8 cellular contexts compared by ENCODE assay signal in the genomic region with DNA sequence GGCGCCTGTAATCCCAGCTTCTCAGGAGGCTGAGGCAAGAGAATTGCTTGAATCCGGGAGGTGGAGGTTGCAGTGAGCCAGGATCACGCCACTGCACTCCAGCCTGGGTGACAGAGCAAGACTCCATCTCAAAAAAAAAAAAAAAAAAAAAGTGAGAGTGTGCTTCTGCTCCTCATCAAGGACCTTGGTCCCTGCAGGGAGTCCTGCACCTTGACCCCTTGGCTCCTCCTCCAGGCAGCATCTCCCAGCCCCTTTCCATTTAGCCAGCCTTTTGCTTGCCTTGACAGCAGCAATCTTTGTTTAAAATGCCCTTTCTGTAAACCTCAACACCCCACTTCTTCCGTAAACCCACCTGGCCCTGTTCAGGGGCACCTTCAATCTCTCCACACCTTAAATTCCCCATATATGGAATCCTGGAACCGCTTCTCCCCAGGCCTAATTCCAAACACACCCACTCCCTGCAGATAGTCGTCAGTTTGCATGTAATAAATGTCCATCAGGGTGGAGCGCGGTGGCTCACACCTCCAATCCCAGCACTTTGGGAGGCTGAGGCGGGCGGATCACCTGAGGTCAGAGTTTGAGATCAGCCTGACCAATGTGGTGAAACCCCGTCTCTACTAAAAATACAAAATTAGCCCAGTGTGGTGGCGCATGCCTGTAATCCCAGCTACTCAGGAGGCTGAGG.
DNase-seq lines count a peak whose midpoint lies in the region; ATAC-seq, FAIRE-seq and TF ChIP-seq lines count a peak whose summit lies in the region.
"Not testable (repeated sequence)": the region's sequence is repeated elsewhere in the genome, so short reads cannot be mapped to it uniquely, and the experiment has no call there.

No MANE protein-coding gene starts in this region.

- H3K36me3 ChIP-seq in Caco-2 (ENCODE audit: control insufficient read depth, insufficient read depth, low read length); K562 (ENCODE audit: control insufficient read depth, insufficient read depth, low read length); HepG2 (replicated peaks in 1 of 2; ENCODE audit: control insufficient read depth in 1 of 2, insufficient read depth in 2 of 2, low read length in 2 of 2): not testable (repeated sequence)
- H3K36me3 ChIP-seq in IMR-90 (ENCODE audit: control insufficient read depth, insufficient read depth, low read length) = peaks cover 12% of the 10 kb centered on the region

- not testable (repeated sequence) for H4K20me1 ChIP-seq in IMR-90 (ENCODE audit: insufficient read depth, low read length); K562 (replicated peaks; ENCODE audit: control insufficient read depth, insufficient read depth, low read length); HepG2 (ENCODE audit: insufficient read depth, low read length)

- not testable (repeated sequence) for ATAC-seq in IMR-90 (ENCODE audit: low read depth); activated T-helper 17 cell treated with anti-CD3 and anti-CD28 coated beads, Interleukin-2, amount 50 U/mL, for 72 hours (replicated peaks); K562; stimulated activated effector memory CD8-positive, alpha-beta T cell treated with anti-CD3 and anti-CD28 coated beads, Interleukin-12 subunit alpha, Interleukin-12 subunit beta, amount 100 ng/mL, for 72 hours
- peak; percentile 78 for ATAC-seq in HepG2

- peak; percentile 31 to 55 for DNase-seq in Caco-2
- DNase-seq in IMR-90; K562 (ENCODE audit: extremely low read depth in 1 of 4, low spot score in 3 of 4); glutamatergic neuron; HepG2 (ENCODE audit: low spot score); neural crest cell (ENCODE audit: low read depth, low spot score); stimulated activated effector memory CD8-positive, alpha-beta T cell treated with anti-CD3 and anti-CD28 coated beads, Interleukin-12 subunit alpha, Interleukin-12 subunit beta, amount 100 ng/mL, for 72 hours (ENCODE audit: low spot score in 2 of 2): not testable (repeated sequence)

- H2BK15ac ChIP-seq in IMR-90 (ENCODE audit: low read depth, low read length) = not testable (repeated sequence)

- peaks cover 12% of the 10 kb centered on the region for H3K4me1 Mint-ChIP-seq in Caco-2 (ENCODE audit: low read depth, unreplicated experiment)
- peaks cover 20% of the 10 kb centered on the region for H3K4me1 Mint-ChIP-seq in activated T-helper 17 cell treated with anti-CD3 and anti-CD28 coated beads, Interleukin-2, amount 50 U/mL, for 72 hours
- not testable (repeated sequence) for H3K4me1 Mint-ChIP-seq in glutamatergic neuron (ENCODE audit: low read depth, unreplicated experiment)
- peaks cover 24% of the 10 kb centered on the region for H3K4me1 Mint-ChIP-seq in neural crest cell
- H3K4me1 Mint-ChIP-seq in stimulated activated effector memory CD8-positive, alpha-beta T cell treated with anti-CD3 and anti-CD28 coated beads, Interleukin-12 subunit alpha, Interleukin-12 subunit beta, amount 100 ng/mL, for 72 hours = peaks cover 30% of the 10 kb centered on the region

- dilution Hi-C loops in IMR-90 (cut with HindIII; ENCODE audit: low sequenced_read_pairs, unreplicated experiment) = not testable (repeated sequence)

- H3K18ac ChIP-seq in IMR-90 (ENCODE audit: low read depth, low read length) = not testable (repeated sequence)

- TF ChIP-seq POLR2A in IMR-90 (IDR thresholded peaks at IDR 0.05; ENCODE audit: low read depth, low read length); K562 (conservative IDR thresholded peaks at IDR 0.05); HepG2 (IDR thresholded peaks at IDR 0.05; ENCODE audit: insufficient read depth in 1 of 2, low read depth in 2 of 2, low read length in 2 of 2): not testable (repeated sequence)

- peaks cover 27% of the 10 kb centered on the region for H3K4me1 ChIP-seq in Caco-2
- H3K4me1 ChIP-seq in IMR-90 (ENCODE audit: control insufficient read depth, insufficient read depth, low read length) = not testable (repeated sequence)
- peaks cover 7 to 14% of the 10 kb centered on the region in 2 experiments; a peak in 4 of 5 replicates for H3K4me1 ChIP-seq in K562 (replicated peaks in 1 of 2; ENCODE audit: control insufficient read depth in 2 of 2, insufficient read depth in 2 of 2, low read length in 2 of 2)
- H3K4me1 ChIP-seq in HepG2 (ENCODE audit: insufficient read depth, low read length) = peaks cover 19% of the 10 kb centered on the region

- not testable (repeated sequence) for H4K5ac ChIP-seq in IMR-90 (ENCODE audit: low read depth, low read length)

- H3K36me3 Mint-ChIP-seq in Caco-2 (ENCODE audit: insufficient read depth, unreplicated experiment); activated T-helper 17 cell treated with anti-CD3 and anti-CD28 coated beads, Interleukin-2, amount 50 U/mL, for 72 hours (ENCODE audit: low read depth); glutamatergic neuron (ENCODE audit: unreplicated experiment): not testable (repeated sequence)
- peaks cover 19% of the 10 kb centered on the region for H3K36me3 Mint-ChIP-seq in neural crest cell (ENCODE audit: low read depth)
- H3K36me3 Mint-ChIP-seq in stimulated activated effector memory CD8-positive, alpha-beta T cell treated with anti-CD3 and anti-CD28 coated beads, Interleukin-12 subunit alpha, Interleukin-12 subunit beta, amount 100 ng/mL, for 72 hours = peaks cover 21% of the 10 kb centered on the region

- intact Hi-C loops in Caco-2 (cut with micrococcal nuclease; ENCODE audit: unreplicated experiment); IMR-90 (cut with micrococcal nuclease); K562 (cut with micrococcal nuclease); HepG2 (cut with micrococcal nuclease; ENCODE audit: unreplicated experiment): not testable (repeated sequence)

- H2AFZ ChIP-seq in IMR-90 (replicated peaks; ENCODE audit: low read length, poor library complexity); K562 (ENCODE audit: low read depth, low read length); HepG2 (ENCODE audit: low read length): not testable (repeated sequence)

- not testable (repeated sequence) for H2BK20ac ChIP-seq in IMR-90 (ENCODE audit: low read depth, low read length)

- H3K9me3 ChIP-seq in Caco-2; IMR-90 (ENCODE audit: control insufficient read depth, insufficient read depth, low read length); K562 (replicated peaks; ENCODE audit: control insufficient read depth, insufficient read depth, low read depth, low read length); HepG2 (ENCODE audit: low read length): not testable (repeated sequence)

- not testable (repeated sequence) for H3K27me3 ChIP-seq in Caco-2 (replicated peaks; ENCODE audit: control insufficient read depth, insufficient read depth, low read length); IMR-90 (ENCODE audit: control insufficient read depth, insufficient read depth, low read length); K562 (ENCODE audit: control insufficient read depth in 2 of 2, insufficient read depth in 2 of 2, low read length in 2 of 2); HepG2 (ENCODE audit: control insufficient read depth in 1 of 2, insufficient read depth in 2 of 2, low read length in 2 of 2)

- not testable (repeated sequence) for H4K91ac ChIP-seq in IMR-90 (ENCODE audit: insufficient read depth, low read depth, low read length)

- H3K4me2 ChIP-seq in IMR-90 (ENCODE audit: low read depth, low read length); K562 (ENCODE audit: insufficient read depth, low read length): not testable (repeated sequence)
- H3K4me2 ChIP-seq in HepG2 (ENCODE audit: low read depth, low read length) = peak overlapping the region; percentile 44

- not testable (repeated sequence) for H3K4me3 Mint-ChIP-seq in Caco-2 (ENCODE audit: unreplicated experiment); activated T-helper 17 cell treated with anti-CD3 and anti-CD28 coated beads, Interleukin-2, amount 50 U/mL, for 72 hours; neural crest cell; stimulated activated effector memory CD8-positive, alpha-beta T cell treated with anti-CD3 and anti-CD28 coated beads, Interleukin-12 subunit alpha, Interleukin-12 subunit beta, amount 100 ng/mL, for 72 hours
- peak overlapping the region; percentile 15 for H3K4me3 Mint-ChIP-seq in glutamatergic neuron (ENCODE audit: unreplicated experiment)

- H3K9me1 ChIP-seq in IMR-90 (ENCODE audit: insufficient read depth, low read length); K562 (ENCODE audit: control insufficient read depth, insufficient read depth, low read length): not testable (repeated sequence)

- not testable (repeated sequence) for H3K4ac ChIP-seq in IMR-90 (ENCODE audit: low read depth, low read length)

- BruUV-seq in Caco-2 (replicated peaks; lab: Mats Ljungman, UMichigan); IMR-90 (replicated peaks; lab: Mats Ljungman, UMichigan); K562 (replicated peaks; lab: Mats Ljungman, UMichigan); HepG2 (replicated peaks; lab: Mats Ljungman, UMichigan): not testable (repeated sequence)

- H3K56ac ChIP-seq in IMR-90 (ENCODE audit: extremely low read depth, insufficient read depth, low read length) = not testable (repeated sequence)

- TF ChIP-seq RAD21 in IMR-90 (IDR thresholded peaks at IDR 0.05; ENCODE audit: low read length); K562 (CRISPR knock-in tag; conservative IDR thresholded peaks at IDR 0.05 in 1 of 2, IDR thresholded peaks at IDR 0.05 in 1 of 2); HepG2 (CRISPR knock-in tag; IDR thresholded peaks at IDR 0.05): not testable (repeated sequence)

- H2BK120ac ChIP-seq in IMR-90 (ENCODE audit: low read depth, low read length) = not testable (repeated sequence)

- H4K8ac ChIP-seq in IMR-90 (ENCODE audit: low read depth in 2 of 2, low read length in 2 of 2) = not testable (repeated sequence)

- in situ Hi-C loops in IMR-90 (cut with MboI; ENCODE audit: low sequenced_read_pairs); K562 (cut with MboI); HepG2 (cut with HindIII; ENCODE audit: extremely low pct_ligation_motif_present, low pct_unique_long_range_greater_than_20kb): not testable (repeated sequence)

- H3K9ac ChIP-seq in IMR-90 (ENCODE audit: low read depth, low read length); K562 (ENCODE audit: insufficient read depth in 1 of 2, low read depth in 2 of 2, low read length in 2 of 2); HepG2 (ENCODE audit: insufficient read depth, low read depth, low read length): not testable (repeated sequence)

- H3K27ac Mint-ChIP-seq in Caco-2 (ENCODE audit: unreplicated experiment) = peak overlapping the region; percentile 35
- H3K27ac Mint-ChIP-seq in activated T-helper 17 cell treated with anti-CD3 and anti-CD28 coated beads, Interleukin-2, amount 50 U/mL, for 72 hours = peak overlapping the region; percentile 91
- peak overlapping the region; percentile 48 for H3K27ac Mint-ChIP-seq in glutamatergic neuron (ENCODE audit: unreplicated experiment)
- peak overlapping the region; percentile 68 for H3K27ac Mint-ChIP-seq in neural crest cell (ENCODE audit: unreplicated experiment)
- peak overlapping the region; percentile 88 for H3K27ac Mint-ChIP-seq in stimulated activated effector memory CD8-positive, alpha-beta T cell treated with anti-CD3 and anti-CD28 coated beads, Interleukin-12 subunit alpha, Interleukin-12 subunit beta, amount 100 ng/mL, for 72 hours

- not testable (repeated sequence) for TF ChIP-seq EP300 in K562 (IDR thresholded peaks at IDR 0.05; ENCODE audit: low read length); HepG2 (IDR thresholded peaks at IDR 0.05; ENCODE audit: low read depth in 2 of 2, low read length in 2 of 2); HepG2 (CRISPR knock-in tag; IDR thresholded peaks at IDR 0.05; ENCODE audit: borderline replicate concordance)

- CTCF ChIA-PET in Caco-2 (lab: Charles Lee); IMR-90 (lab: Yijun Ruan, JAX); K562 (lab: Yijun Ruan, JAX; ENCODE audit: low intra/inter-chr PET ratio); HepG2 (lab: Yijun Ruan, JAX; ENCODE audit: low intra/inter-chr PET ratio, low total read pairs): not testable (repeated sequence)

- not testable (repeated sequence) for H3K79me2 ChIP-seq in K562 (ENCODE audit: control insufficient read depth, insufficient read depth, low read length); HepG2 (ENCODE audit: insufficient read depth, low read length)

- H2BK5ac ChIP-seq in IMR-90 (ENCODE audit: low read depth, low read length, poor library complexity, severe bottlenecking) = not testable (repeated sequence)

- not testable (repeated sequence) for TF ChIP-seq CTCF in Caco-2 (IDR thresholded peaks at IDR 0.05; ENCODE audit: insufficient read depth in 1 of 2, low read depth in 1 of 2, low read length in 1 of 2, severe bottlenecking in 1 of 2, unreplicated experiment in 1 of 2); IMR-90 (conservative IDR thresholded peaks at IDR 0.05; ENCODE audit: low read depth, low read length); K562 (IDR thresholded peaks at IDR 0.05 in 2 of 3, conservative IDR thresholded peaks at IDR 0.05 in 1 of 3; ENCODE audit: insufficient read depth in 2 of 3, low read depth in 1 of 3, low read length in 3 of 3); glutamatergic neuron (IDR thresholded peaks at IDR 0.05; ENCODE audit: partially characterized antibody, unreplicated experiment); HepG2 (CRISPR knock-in tag; IDR thresholded peaks at IDR 0.05); neural crest cell (conservative IDR thresholded peaks at IDR 0.05)

- FAIRE-seq in K562 (lab: Jason Lieb, UNC) (peak; percentile 15), HepG2 (lab: Jason Lieb, UNC) (peak; percentile 21)

- H2AK5ac ChIP-seq in IMR-90 (ENCODE audit: low read depth, low read length) = not testable (repeated sequence)

- peak overlapping the region; percentile 16 for H2AK9ac ChIP-seq in IMR-90 (replicated peaks; ENCODE audit: low read depth, low read length, poor library complexity)

- H3K27me3 Mint-ChIP-seq in Caco-2 (ENCODE audit: insufficient read depth, unreplicated experiment); activated T-helper 17 cell treated with anti-CD3 and anti-CD28 coated beads, Interleukin-2, amount 50 U/mL, for 72 hours; glutamatergic neuron (ENCODE audit: unreplicated experiment); neural crest cell (ENCODE audit: low read depth): not testable (repeated sequence)

- not testable (repeated sequence) for H3K79me1 ChIP-seq in IMR-90 (ENCODE audit: low read depth in 1 of 2, low read length in 2 of 2)

- H3K23ac ChIP-seq in IMR-90 (ENCODE audit: low read depth, low read length) = not testable (repeated sequence)

- POLR2A ChIA-PET in Caco-2 (lab: Charles Lee); IMR-90 (lab: Charles Lee; ENCODE audit: unreplicated experiment); HepG2 (lab: Yijun Ruan, JAX): not testable (repeated sequence)
- POLR2A ChIA-PET in K562 (lab: Yijun Ruan, JAX) = interaction anchor here (1.0 kb wide), 1 partner anchor 11 kb away, joined by 3 read pairs; no protein-coding TSS in a partner anchor

- H3K27ac ChIP-seq in IMR-90 (ENCODE audit: insufficient read depth, low read length); K562 (ENCODE audit: extremely low read depth, low read depth, low read length): not testable (repeated sequence)
- H3K27ac ChIP-seq in HepG2 (ENCODE audit: extremely low read length, insufficient read depth, low read length) = peak overlapping the region; percentile 17

- H3K4me3 ChIP-seq in Caco-2 (ENCODE audit: low read depth, low read length); IMR-90 (ENCODE audit: insufficient read depth, low read depth, low read length); K562; HepG2 (replicated peaks in 1 of 3; ENCODE audit: insufficient read depth in 1 of 3, low read depth in 2 of 3, low read length in 3 of 3): not testable (repeated sequence)

- 90% methylated on average over 2 of the region's 12 CpGs; no CpG with 5 or more reads in 1 of the 2 experiments for WGBS in IMR-90 (ENCODE audit: extremely low coverage in 2 of 2, insufficient read length in 1 of 2), 2 experiments
- WGBS in K562 (ENCODE audit: insufficient coverage, low coverage, missing lambda C conversion rate) = 79% methylated on average over 11 of the region's 12 CpGs
- WGBS in HepG2 (ENCODE audit: low lambda C conversion rate) = 58% methylated on average over 12 of the region's 12 CpGs

- H3K14ac ChIP-seq in IMR-90 (replicated peaks; ENCODE audit: low read depth, low read length) = not testable (repeated sequence)

- H3K9me3 Mint-ChIP-seq in Caco-2 (ENCODE audit: unreplicated experiment); activated T-helper 17 cell treated with anti-CD3 and anti-CD28 coated beads, Interleukin-2, amount 50 U/mL, for 72 hours; glutamatergic neuron (ENCODE audit: unreplicated experiment); neural crest cell; stimulated activated effector memory CD8-positive, alpha-beta T cell treated with anti-CD3 and anti-CD28 coated beads, Interleukin-12 subunit alpha, Interleukin-12 subunit beta, amount 100 ng/mL, for 72 hours: not testable (repeated sequence)

Comparison
In these comparisons a context has a peak if more than half of its experiments do, and no peak if none do; other contexts are left out.
1. H3K27ac Mint-ChIP-seq: peak in every context shown above with its lines; median percentile 91 in activated T-helper 17 cell treated with anti-CD3 and anti-CD28 coated beads, Interleukin-2, amount 50 U/mL, for 72 hours; 88 in stimulated activated effector memory CD8-positive, alpha-beta T cell treated with anti-CD3 and anti-CD28 coated beads, Interleukin-12 subunit alpha, Interleukin-12 subunit beta, amount 100 ng/mL, for 72 hours; 68 in neural crest cell; 48 in glutamatergic neuron; 35 in Caco-2.